ENCODE assay signal across 14 cellular contexts in the genomic region with DNA sequence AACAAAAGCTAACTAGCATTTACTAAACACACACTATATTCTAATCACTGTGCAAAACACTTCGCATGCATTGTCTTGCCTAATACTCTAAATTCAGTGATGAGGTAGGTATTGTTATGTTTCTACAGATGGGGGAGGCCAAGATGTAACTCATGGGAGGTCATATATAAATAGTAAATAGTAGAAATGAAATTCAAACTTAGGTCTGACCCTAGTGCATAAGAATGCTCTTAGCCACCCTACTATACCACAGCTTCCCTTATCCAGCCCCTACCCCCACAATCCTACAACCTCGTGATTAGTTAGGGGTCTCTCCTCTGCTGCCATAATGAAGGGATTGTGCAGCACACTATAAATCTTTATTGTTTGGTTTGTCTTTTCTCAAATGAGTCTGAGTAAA. TPM values are rescaled to one million over a fixed set of nuclear protein-coding genes. Genes with fewer than 3 reads are reported as not detected.
DNase-seq lines count a peak whose midpoint lies in the region; ATAC-seq and TF ChIP-seq lines count a peak whose summit lies in the region.
"Had no signal": no experiment of that assay in that cellular context is flagged by ENCODE, and none has a peak within 500 bp of the region (broad histone marks: within the 10 kb centered on the region; RNA-seq: fewer than 3 reads in every experiment).

No MANE protein-coding gene starts in this region.

- no peaks in the 10 kb centered on the region for H3K27me3 Mint-ChIP-seq in natural killer cell treated with Interleukin-12 subunit alpha and Interleukin-12 subunit beta and Interleukin-15 and Interleukin-18, amount 100 ng/mL, for 72 hours
- no peaks in the 10 kb centered on the region for H3K27me3 Mint-ChIP-seq in natural killer cell (ENCODE audit: low read depth in 2 of 2)
- no peaks in the 10 kb centered on the region for H3K27me3 Mint-ChIP-seq in central memory CD8-positive, alpha-beta T cell
- H3K27me3 Mint-ChIP-seq in stimulated activated naive CD8-positive, alpha-beta T cell treated with anti-CD3 and anti-CD28 coated beads, Interleukin-15, amount 100 ng/mL, for 72 hours, result no peaks in the 10 kb centered on the region
- H3K27me3 Mint-ChIP-seq: progenitor cell of endocrine pancreas had no signal

- H3K27ac Mint-ChIP-seq in natural killer cell treated with Interleukin-12 subunit alpha and Interleukin-12 subunit beta and Interleukin-15 and Interleukin-18, amount 100 ng/mL, for 72 hours, result peak overlapping the region; percentile 22 to 24
- no peak overlapping the region for H3K27ac Mint-ChIP-seq in natural killer cell
- H3K27ac Mint-ChIP-seq in central memory CD8-positive, alpha-beta T cell (ENCODE audit: low read depth), result peak overlapping the region; percentile 7
- H3K27ac Mint-ChIP-seq in stimulated activated naive CD8-positive, alpha-beta T cell treated with anti-CD3 and anti-CD28 coated beads, Interleukin-15, amount 100 ng/mL, for 72 hours, result peak overlapping the region; percentile 97 to 99
- H3K27ac Mint-ChIP-seq: progenitor cell of endocrine pancreas had no signal

- no peaks in the 10 kb centered on the region for H3K9me3 Mint-ChIP-seq in natural killer cell treated with Interleukin-12 subunit alpha and Interleukin-12 subunit beta and Interleukin-15 and Interleukin-18, amount 100 ng/mL, for 72 hours
- H3K9me3 Mint-ChIP-seq in natural killer cell, result no peaks in the 10 kb centered on the region
- no peaks in the 10 kb centered on the region for H3K9me3 Mint-ChIP-seq in central memory CD8-positive, alpha-beta T cell
- no peaks in the 10 kb centered on the region for H3K9me3 Mint-ChIP-seq in stimulated activated naive CD8-positive, alpha-beta T cell treated with anti-CD3 and anti-CD28 coated beads, Interleukin-15, amount 100 ng/mL, for 72 hours

- TF ChIP-seq CTCF in natural killer cell (IDR thresholded peaks at IDR 0.05) (no peak), RWPE2 (IDR thresholded peaks at IDR 0.05; ENCODE audit: poor library complexity, severe bottlenecking) (no peak)

- H3K27me3 ChIP-seq in RWPE2 (ENCODE audit: insufficient read depth, poor library complexity, severe bottlenecking), result no peaks in the 10 kb centered on the region
- H3K27me3 ChIP-seq: BE2C, left lung had no signal

- H3K36me3 Mint-ChIP-seq in natural killer cell treated with Interleukin-12 subunit alpha and Interleukin-12 subunit beta and Interleukin-15 and Interleukin-18, amount 100 ng/mL, for 72 hours, result peaks cover 9% of the 10 kb centered on the region
- H3K36me3 Mint-ChIP-seq in natural killer cell, result no peaks in the 10 kb centered on the region
- peaks cover 18% of the 10 kb centered on the region for H3K36me3 Mint-ChIP-seq in central memory CD8-positive, alpha-beta T cell (ENCODE audit: insufficient read depth)

- H3K4me1 Mint-ChIP-seq in natural killer cell treated with Interleukin-12 subunit alpha and Interleukin-12 subunit beta and Interleukin-15 and Interleukin-18, amount 100 ng/mL, for 72 hours (ENCODE audit: low read depth in 2 of 2), result peaks cover 48 to 58% of the 10 kb centered on the region in 2 donors
- H3K4me1 Mint-ChIP-seq in natural killer cell, result peaks cover 37 to 43% of the 10 kb centered on the region in 2 donors
- peaks cover 58% of the 10 kb centered on the region for H3K4me1 Mint-ChIP-seq in central memory CD8-positive, alpha-beta T cell
- peaks cover 72% of the 10 kb centered on the region for H3K4me1 Mint-ChIP-seq in stimulated activated naive CD8-positive, alpha-beta T cell treated with anti-CD3 and anti-CD28 coated beads, Interleukin-15, amount 100 ng/mL, for 72 hours

- peak overlapping the region; percentile 75 for H3K27ac ChIP-seq in RWPE2 (ENCODE audit: poor library complexity, severe bottlenecking)
- H3K27ac ChIP-seq: left lung had no signal

- no peaks in the 10 kb centered on the region for H3K9me3 ChIP-seq in RWPE2 (ENCODE audit: severe bottlenecking)
- H3K9me3 ChIP-seq: BE2C, left lung had no signal

- H3K4me3 ChIP-seq in RWPE2 (ENCODE audit: severe bottlenecking), result no peak overlapping the region
- H3K4me3 ChIP-seq: left lung had no signal

- H3K36me3 ChIP-seq in RWPE2 (ENCODE audit: low read depth), result peaks cover 56% of the 10 kb centered on the region

- H3K4me3 Mint-ChIP-seq in natural killer cell treated with Interleukin-12 subunit alpha and Interleukin-12 subunit beta and Interleukin-15 and Interleukin-18, amount 100 ng/mL, for 72 hours, result peak overlapping the region; percentile 30
- H3K4me3 Mint-ChIP-seq in natural killer cell, result no peak overlapping the region
- no peak overlapping the region for H3K4me3 Mint-ChIP-seq in central memory CD8-positive, alpha-beta T cell
- peak overlapping the region; percentile 95 to 98 for H3K4me3 Mint-ChIP-seq in stimulated activated naive CD8-positive, alpha-beta T cell treated with anti-CD3 and anti-CD28 coated beads, Interleukin-15, amount 100 ng/mL, for 72 hours

- DNase-seq in natural killer cell treated with Interleukin-12 subunit alpha and Interleukin-12 subunit beta and Interleukin-15 and Interleukin-18, amount 100 ng/mL, for 72 hours (ENCODE audit: low spot score), result no peak
- no peak for DNase-seq in natural killer cell
- DNase-seq in RWPE2 (ENCODE audit: low spot score), result no peak
- DNase-seq in central memory CD8-positive, alpha-beta T cell (ENCODE audit: low spot score in 2 of 2), result no peak
- no peak for DNase-seq in stimulated activated naive CD8-positive, alpha-beta T cell treated with anti-CD3 and anti-CD28 coated beads, Interleukin-15, amount 100 ng/mL, for 72 hours
- no peak for DNase-seq in NCI-H526 treated with DMSO at 0.1 percent for 48 hours (lab: John Stamatoyannopoulos, UW)
- DNase-seq in DMS153 (lab: John Stamatoyannopoulos, UW), result no peak
- DNase-seq: amniotic stem cell, BE2C, DMS79 treated with DMSO at 0.1 percent for 48 hours, left lung, NCI-H1930 had no signal

- intact Hi-C loops in natural killer cell (cut with micrococcal nuclease), result no loop called here

- no peak for ATAC-seq in natural killer cell treated with Interleukin-12 subunit alpha and Interleukin-12 subunit beta and Interleukin-15 and Interleukin-18, amount 100 ng/mL, for 72 hours
- ATAC-seq in natural killer cell (no peak), RWPE2 (ENCODE audit: low read depth) (no peak), GM18858 (IDR thresholded peaks at IDR 0.05; ENCODE audit: unreplicated experiment) (no peak)
- ATAC-seq in central memory CD8-positive, alpha-beta T cell (replicated peaks; ENCODE audit: extremely low read depth, poor library complexity, severe bottlenecking), result no peak
- ATAC-seq in stimulated activated naive CD8-positive, alpha-beta T cell treated with anti-CD3 and anti-CD28 coated beads, Interleukin-15, amount 100 ng/mL, for 72 hours, result no peak
- ATAC-seq: left lung had no signal

- H3K4me1 ChIP-seq in RWPE2 (ENCODE audit: insufficient read depth, poor library complexity, severe bottlenecking), result peaks cover 26% of the 10 kb centered on the region

RNA-seq across cellular contexts. Expression of a gene that starts 3.3 kb away (rescaled TPM):
- total RNA-seq in natural killer cell treated with Interleukin-12 subunit alpha and Interleukin-12 subunit beta and Interleukin-15 and Interleukin-18, amount 100 ng/mL, for 72 hours, result 100 to 1,000 TPM in 1 of 2 donors, 10 to 100 TPM in 1; 92.6 to 122 TPM
- 10 to 100 TPM; 31.6 to 40.0 (median 35.0) TPM for total RNA-seq in natural killer cell

RNA-seq across cellular contexts. Expression of a gene that starts 3.3 kb away (rescaled TPM):
- total RNA-seq in natural killer cell treated with Interleukin-12 subunit alpha and Interleukin-12 subunit beta and Interleukin-15 and Interleukin-18, amount 100 ng/mL, for 72 hours, result 10 to 100 TPM; 29.3 to 37.2 TPM
- 10 to 100 TPM; 26.5 to 31.7 (median 31.6) TPM for total RNA-seq in natural killer cell

RNA-seq across cellular contexts. Expression of a gene that starts 16.4 kb away (rescaled TPM):
- total RNA-seq in natural killer cell treated with Interleukin-12 subunit alpha and Interleukin-12 subunit beta and Interleukin-15 and Interleukin-18, amount 100 ng/mL, for 72 hours, result under 1 TPM in 1 of 2 donors, not detected in 1; 0.64 TPM
- under 1 TPM in 2 of 3 donors, not detected in 1; 0.49 to 0.50 TPM for total RNA-seq in natural killer cell

RNA-seq across cellular contexts. Expression of a gene that starts 17.9 kb away (rescaled TPM):
- 10 to 100 TPM; 34.9 to 42.5 TPM for total RNA-seq in natural killer cell treated with Interleukin-12 subunit alpha and Interleukin-12 subunit beta and Interleukin-15 and Interleukin-18, amount 100 ng/mL, for 72 hours
- total RNA-seq in natural killer cell, result 10 to 100 TPM; 40.6 to 44.0 (median 43.0) TPM

RNA-seq across cellular contexts. Expression of a gene that starts 25.2 kb away (rescaled TPM):
- not detected for total RNA-seq in natural killer cell treated with Interleukin-12 subunit alpha and Interleukin-12 subunit beta and Interleukin-15 and Interleukin-18, amount 100 ng/mL, for 72 hours
- under 1 TPM in 2 of 3 donors, not detected in 1; 0.07 to 0.09 TPM for total RNA-seq in natural killer cell

Comparison
In these comparisons a context has a peak if more than half of its experiments do, and no peak if none do; other contexts are left out.
1. H3K27ac Mint-ChIP-seq: peak in natural killer cell treated with Interleukin-12 subunit alpha and Interleukin-12 subunit beta and Interleukin-15 and Interleukin-18, amount 100 ng/mL, for 72 hours (2 of 2), central memory CD8-positive, alpha-beta T cell (single experiment) and stimulated activated naive CD8-positive, alpha-beta T cell treated with anti-CD3 and anti-CD28 coated beads, Interleukin-15, amount 100 ng/mL, for 72 hours (2 of 2); none in natural killer cell (0 of 2).
2. H3K4me3 Mint-ChIP-seq: peak in natural killer cell treated with Interleukin-12 subunit alpha and Interleukin-12 subunit beta and Interleukin-15 and Interleukin-18, amount 100 ng/mL, for 72 hours (single experiment) and stimulated activated naive CD8-positive, alpha-beta T cell treated with anti-CD3 and anti-CD28 coated beads, Interleukin-15, amount 100 ng/mL, for 72 hours (2 of 2); none in natural killer cell (single experiment) and central memory CD8-positive, alpha-beta T cell (single experiment).